8 cellular contexts compared by ENCODE assay signal in genomic region chr5:36507332-36507952, GRCh38.
DNase-seq lines count a peak whose midpoint lies in the region; ATAC-seq and TF ChIP-seq lines count a peak whose summit lies in the region.

No MANE protein-coding gene starts in this region.

- peaks cover 6% of the 10 kb centered on the region for H3K27me3 Mint-ChIP-seq in CD4-positive, alpha-beta T cell
- peaks cover 10 to 20% of the 10 kb centered on the region in 2 donors for H3K27me3 Mint-ChIP-seq in T-cell

- H3K4me1 ChIP-seq in adrenal gland (replicated peaks in 1 of 2) (no peaks in the 10 kb centered on the region), right atrium auricular region (no peaks in the 10 kb centered on the region), sigmoid colon (peaks cover 0 to 10% (median 0%) of the 10 kb centered on the region in 4 donors)

- intact Hi-C loops in CD4-positive, alpha-beta T cell (cut with DNase I, micrococcal nuclease): loop anchor here (1.0 to 10.0 kb wide), 8 partner anchors 90 to 429 kb away; no protein-coding TSS in a partner anchor
- intact Hi-C loops in adrenal gland (cut with DNase I): loop anchor here (5.0 kb wide), 2 partner anchors 90 to 185 kb away; no protein-coding TSS in a partner anchor
- intact Hi-C loops in sigmoid colon (cut with DNase I): loop anchor here (1.0 to 5.0 kb wide), 2 partner anchors 93 to 185 kb away; no protein-coding TSS in a partner anchor

- no peaks in the 10 kb centered on the region for H3K36me3 ChIP-seq in adrenal gland (replicated peaks in 1 of 2)
- no peaks in the 10 kb centered on the region for H3K36me3 ChIP-seq in right atrium auricular region
- no peaks in the 10 kb centered on the region for H3K36me3 ChIP-seq in sigmoid colon

- no peak for TF ChIP-seq EP300 in sigmoid colon (IDR thresholded peaks at IDR 0.05)

- peak; percentile 48 to 75 (median 56) for DNase-seq in CD4-positive, alpha-beta T cell
- DNase-seq in NCI-H1417 (lab: John Stamatoyannopoulos, UW) (peak; percentile 39 to 79 (median 48)), T-cell (peak; percentile 17 to 69 (median 53)), adrenal gland (peak; percentile 74 to 90 (median 80)), right atrium auricular region (ENCODE audit: low spot score) (peak; percentile 86), sigmoid colon (peak; percentile 88), NCI-H187 treated with DMSO at 0.1 percent for 48 hours (lab: John Stamatoyannopoulos, UW) (no peak)

- POLR2A ChIA-PET in CD4-positive, alpha-beta T cell (lab: Charles Lee): no interaction called here
- POLR2A ChIA-PET in T-cell (lab: Charles Lee): no interaction called here

- H3K4me3 Mint-ChIP-seq in CD4-positive, alpha-beta T cell: no peak overlapping the region
- no peak overlapping the region for H3K4me3 Mint-ChIP-seq in T-cell

- H3K27ac ChIP-seq in CD4-positive, alpha-beta T cell (ENCODE audit: low read depth, low read length): no peak overlapping the region
- H3K27ac ChIP-seq in adrenal gland (no peak overlapping the region), right atrium auricular region (no peak overlapping the region), sigmoid colon (no peak overlapping the region)

- no peak overlapping the region for H3K27ac Mint-ChIP-seq in CD4-positive, alpha-beta T cell
- no peak overlapping the region for H3K27ac Mint-ChIP-seq in T-cell

- H3K9me3 ChIP-seq in CD4-positive, alpha-beta T cell (ENCODE audit: control insufficient read depth, low read length): no peaks in the 10 kb centered on the region
- no peaks in the 10 kb centered on the region for H3K9me3 ChIP-seq in adrenal gland (replicated peaks in 1 of 3)
- H3K9me3 ChIP-seq in right atrium auricular region: no peaks in the 10 kb centered on the region
- no peaks in the 10 kb centered on the region for H3K9me3 ChIP-seq in sigmoid colon

- peak; percentile 86 for TF ChIP-seq CTCF in CD4-positive, alpha-beta T cell (IDR thresholded peaks at IDR 0.05)
- TF ChIP-seq CTCF in adrenal gland (IDR thresholded peaks at IDR 0.05) (peak; percentile 65 to 90 (median 83)), right atrium auricular region (IDR thresholded peaks at IDR 0.05) (peak; percentile 56 to 86), sigmoid colon (IDR thresholded peaks at IDR 0.05) (peak; percentile 71 to 82 (median 76))

- 45 to 52% (median 51%) methylated on average over 6 of the region's 6 CpGs for WGBS in adrenal gland, 4 donors
- 54 to 55% methylated on average over 6 of the region's 6 CpGs for WGBS in sigmoid colon, 2 donors

- no peak overlapping the region for H3K4me3 ChIP-seq in adrenal gland
- no peak overlapping the region for H3K4me3 ChIP-seq in right atrium auricular region
- H3K4me3 ChIP-seq in sigmoid colon: no peak overlapping the region

- no peaks in the 10 kb centered on the region for H3K4me1 Mint-ChIP-seq in CD4-positive, alpha-beta T cell (ENCODE audit: low read depth)
- H3K4me1 Mint-ChIP-seq in T-cell: peaks cover 0 to 15% (median 0%) of the 10 kb centered on the region in 3 donors

- peak; percentile 55 for ATAC-seq in CD4-positive, alpha-beta T cell (ENCODE audit: poor library complexity)
- ATAC-seq in GM21737 (IDR thresholded peaks at IDR 0.05; ENCODE audit: unreplicated experiment) (peak; percentile 60), T-cell (replicated peaks in 1 of 4) (peak in 2 of 4 experiments; percentile 45 to 52)

- CTCF ChIA-PET in CD4-positive, alpha-beta T cell (lab: Charles Lee): interaction anchor here (0.7 kb wide), 1 partner anchor 428 kb away, joined by 4 read pairs; no protein-coding TSS in a partner anchor
- CTCF ChIA-PET in T-cell (lab: Charles Lee): interaction anchor here in 1 of 2 donors (0.7 to 1.6 kb wide), 4 partner anchors 93 to 428 kb away, joined by 3 to 14 read pairs (median 4); partner anchors contain the start of gene NADK2

- H3K9me3 Mint-ChIP-seq in CD4-positive, alpha-beta T cell: peaks cover 3% of the 10 kb centered on the region
- H3K9me3 Mint-ChIP-seq in T-cell: peaks cover 0 to 4% (median 0%) of the 10 kb centered on the region in 3 donors

- H3K36me3 Mint-ChIP-seq in CD4-positive, alpha-beta T cell (ENCODE audit: low read depth): no peaks in the 10 kb centered on the region
- no peaks in the 10 kb centered on the region for H3K36me3 Mint-ChIP-seq in T-cell

- H3K27me3 ChIP-seq in CD4-positive, alpha-beta T cell (ENCODE audit: control insufficient read depth, insufficient read depth, low read length): no peaks in the 10 kb centered on the region
- H3K27me3 ChIP-seq in adrenal gland (peaks cover 5% of the 10 kb centered on the region), right atrium auricular region (no peaks in the 10 kb centered on the region), sigmoid colon (no peaks in the 10 kb centered on the region)

- TF ChIP-seq POLR2A in adrenal gland (IDR thresholded peaks at IDR 0.05) (no peak), sigmoid colon (IDR thresholded peaks at IDR 0.05) (no peak)
